In the genomic region with DNA sequence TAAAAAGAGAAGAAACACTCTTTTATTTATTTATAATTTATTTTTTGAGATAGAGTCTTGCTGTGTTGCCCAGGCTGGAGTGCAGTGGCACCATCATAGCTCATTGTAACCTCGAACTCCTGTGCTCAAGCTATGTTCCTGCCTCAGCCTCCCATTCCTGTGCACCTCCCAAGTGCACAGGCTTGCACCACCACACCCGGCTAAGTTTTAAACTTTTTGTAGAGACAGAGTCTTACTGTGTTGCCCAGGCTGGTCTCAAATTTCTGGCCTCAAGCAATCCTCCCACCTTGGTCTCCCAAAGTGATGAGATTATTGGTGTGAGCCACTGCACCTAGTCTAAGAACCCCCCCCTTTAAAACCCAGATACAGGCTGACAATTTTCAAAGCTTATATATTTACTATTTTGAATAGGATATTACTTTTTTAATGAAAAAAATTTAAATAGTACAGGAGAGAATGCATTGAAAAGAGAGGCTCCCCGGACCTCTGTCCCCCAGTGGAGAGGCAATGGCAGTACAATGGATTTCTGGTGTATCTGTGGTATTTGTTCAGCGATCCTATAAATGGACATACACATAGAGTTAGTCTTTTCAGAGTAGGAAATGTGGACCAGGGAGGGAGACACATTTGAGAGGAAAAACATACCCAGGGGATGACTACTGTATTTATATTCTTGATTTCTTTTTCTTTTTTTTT, we compare ENCODE assay signal across 12 cellular contexts. TPM values are rescaled to one million over a fixed set of nuclear protein-coding genes. Genes with fewer than 3 reads are reported as not detected.
DNase-seq lines count a peak whose midpoint lies in the region; ATAC-seq and TF ChIP-seq lines count a peak whose summit lies in the region.
"Had no signal": no experiment of that assay in that cellular context is flagged by ENCODE, and none has a peak within 500 bp of the region (broad histone marks: within the 10 kb centered on the region; RNA-seq: fewer than 3 reads in every experiment).

No MANE protein-coding gene starts in this region.

- 93 to 97% methylated on average over 4 of the region's 4 CpGs for WGBS in GM23248 (ENCODE audit: low coverage in 1 of 2, low lambda C conversion rate in 2 of 2, missing lambda C conversion rate in 2 of 2), 2 experiments
- WGBS in liver: 96% methylated on average over 4 of the region's 4 CpGs

- no peaks in the 10 kb centered on the region for H4K20me1 ChIP-seq in GM23248 (ENCODE audit: insufficient read depth)

- H3K4me3 Mint-ChIP-seq in T-helper 17 cell: peak overlapping the region; percentile 36

- H3K27me3 Mint-ChIP-seq in T-helper 17 cell: no peaks in the 10 kb centered on the region

- ATAC-seq in T-helper 17 cell (no peak), GM18867 (IDR thresholded peaks at IDR 0.05; ENCODE audit: unreplicated experiment) (no peak)

- peaks cover 4% of the 10 kb centered on the region for H3K4me1 Mint-ChIP-seq in T-helper 17 cell

- H3K9me3 ChIP-seq in GM23248 (ENCODE audit: low read depth): no peaks in the 10 kb centered on the region
- H3K9me3 ChIP-seq in T-helper 17 cell (ENCODE audit: control insufficient read depth, low read length, poor library complexity, severe bottlenecking): no peaks in the 10 kb centered on the region
- no peaks in the 10 kb centered on the region for H3K9me3 ChIP-seq in liver (ENCODE audit: control insufficient read depth in 4 of 4, low read length in 3 of 4)
- H3K9me3 ChIP-seq: SJSA1, vagina had no signal

- H3K4me3 ChIP-seq in GM23248 (no peak overlapping the region), liver (ENCODE audit: low read depth in 1 of 3, low read length in 3 of 3) (no peak overlapping the region)

- H2AFZ ChIP-seq in GM23248: peak overlapping the region; percentile 93; the same call in 1 of the 2 replicates

- H3K4me1 ChIP-seq in GM23248 (ENCODE audit: insufficient read depth) (peaks cover 12% of the 10 kb centered on the region), liver (ENCODE audit: control insufficient read depth in 4 of 4, insufficient read depth in 4 of 4, low read length in 3 of 4) (peaks cover 3 to 16% (median 10%) of the 10 kb centered on the region in 4 donors)
- H3K4me1 ChIP-seq: vagina had no signal

- no peaks in the 10 kb centered on the region for H3K9me2 ChIP-seq in GM23248 (ENCODE audit: insufficient read depth)

- no peaks in the 10 kb centered on the region for H3K27me3 ChIP-seq in GM23248 (replicated peaks; ENCODE audit: insufficient read depth)
- no peaks in the 10 kb centered on the region for H3K27me3 ChIP-seq in liver (ENCODE audit: control insufficient read depth in 4 of 4, insufficient read depth in 4 of 4, low read length in 3 of 4)
- H3K27me3 ChIP-seq: SJSA1, vagina had no signal

- TF ChIP-seq RAD21 in liver (IDR thresholded peaks at IDR 0.05): no peak

- no peak overlapping the region for H3K27ac ChIP-seq in GM23248
- H3K27ac ChIP-seq in liver (ENCODE audit: low read depth in 1 of 2, low read length in 2 of 2): no peak overlapping the region
- H3K27ac ChIP-seq: vagina had no signal

- H3K9ac ChIP-seq in GM23248 (no peak overlapping the region), liver (ENCODE audit: low read depth in 1 of 2, low read length in 2 of 2) (no peak overlapping the region)

- H3K79me2 ChIP-seq in GM23248 (ENCODE audit: insufficient read depth): no peaks in the 10 kb centered on the region

- peaks cover 8% of the 10 kb centered on the region for H3F3A ChIP-seq in GM23248 (ENCODE audit: insufficient read depth)

- peak; percentile 1 for DNase-seq in NCI-H146 (lab: John Stamatoyannopoulos, UW)
- DNase-seq in NCI-H146 treated with DMSO at 0.1 percent for 48 hours (lab: John Stamatoyannopoulos, UW; ENCODE audit: unreplicated experiment): no peak
- DNase-seq in GM23248: peak; percentile 34
- no peak for DNase-seq in T-helper 17 cell
- no peak for DNase-seq in NCI-H1092 treated with DMSO at 0.1 percent for 48 hours (lab: John Stamatoyannopoulos, UW)
- no peak for DNase-seq in OCI-M2 (lab: John Stamatoyannopoulos, UW; ENCODE audit: unreplicated experiment)
- DNase-seq: NCI-H1105, occipital lobe had no signal

- H3K4me2 ChIP-seq in GM23248 (ENCODE audit: unreplicated experiment): no peak overlapping the region

- no peaks in the 10 kb centered on the region for H3K36me3 ChIP-seq in GM23248 (ENCODE audit: low read depth)
- no peaks in the 10 kb centered on the region for H3K36me3 ChIP-seq in liver (ENCODE audit: control insufficient read depth in 4 of 4, insufficient read depth in 3 of 4, low read depth in 1 of 4, low read length in 3 of 4)
- H3K36me3 ChIP-seq: SJSA1, vagina had no signal

- peak; percentile 9 for TF ChIP-seq CTCF in liver (IDR thresholded peaks at IDR 0.05; ENCODE audit: low read depth, low read length, missing input control)

- H3K27ac Mint-ChIP-seq in T-helper 17 cell: peak overlapping the region; percentile 65

- in situ Hi-C loops in GM23248 (cut with MboI): loop anchor here (10.0 to 25.0 kb wide), 2 partner anchors 170 to 592 kb away; no protein-coding TSS in a partner anchor

- H3K36me3 Mint-ChIP-seq in T-helper 17 cell (ENCODE audit: low read depth): peaks cover 2% of the 10 kb centered on the region

TF ChIP-seq in liver, 16 proteins besides CTCF, POLR2A, EP300 and RAD21:
- no peak for TF ChIP-seq NR2F2 (IDR thresholded peaks at IDR 0.05)
- no peak for TF ChIP-seq HNF4G (IDR thresholded peaks at IDR 0.05)
- TF ChIP-seq RXRA (IDR thresholded peaks at IDR 0.05): no peak
- no peak for TF ChIP-seq FOXA1 (IDR thresholded peaks at IDR 0.05)
- TF ChIP-seq HNF4A (conservative IDR thresholded peaks at IDR 0.05): no peak
- TF ChIP-seq EGR1 (IDR thresholded peaks at IDR 0.05; ENCODE audit: low read depth in 2 of 2): no peak
- TF ChIP-seq, protein P1, sequence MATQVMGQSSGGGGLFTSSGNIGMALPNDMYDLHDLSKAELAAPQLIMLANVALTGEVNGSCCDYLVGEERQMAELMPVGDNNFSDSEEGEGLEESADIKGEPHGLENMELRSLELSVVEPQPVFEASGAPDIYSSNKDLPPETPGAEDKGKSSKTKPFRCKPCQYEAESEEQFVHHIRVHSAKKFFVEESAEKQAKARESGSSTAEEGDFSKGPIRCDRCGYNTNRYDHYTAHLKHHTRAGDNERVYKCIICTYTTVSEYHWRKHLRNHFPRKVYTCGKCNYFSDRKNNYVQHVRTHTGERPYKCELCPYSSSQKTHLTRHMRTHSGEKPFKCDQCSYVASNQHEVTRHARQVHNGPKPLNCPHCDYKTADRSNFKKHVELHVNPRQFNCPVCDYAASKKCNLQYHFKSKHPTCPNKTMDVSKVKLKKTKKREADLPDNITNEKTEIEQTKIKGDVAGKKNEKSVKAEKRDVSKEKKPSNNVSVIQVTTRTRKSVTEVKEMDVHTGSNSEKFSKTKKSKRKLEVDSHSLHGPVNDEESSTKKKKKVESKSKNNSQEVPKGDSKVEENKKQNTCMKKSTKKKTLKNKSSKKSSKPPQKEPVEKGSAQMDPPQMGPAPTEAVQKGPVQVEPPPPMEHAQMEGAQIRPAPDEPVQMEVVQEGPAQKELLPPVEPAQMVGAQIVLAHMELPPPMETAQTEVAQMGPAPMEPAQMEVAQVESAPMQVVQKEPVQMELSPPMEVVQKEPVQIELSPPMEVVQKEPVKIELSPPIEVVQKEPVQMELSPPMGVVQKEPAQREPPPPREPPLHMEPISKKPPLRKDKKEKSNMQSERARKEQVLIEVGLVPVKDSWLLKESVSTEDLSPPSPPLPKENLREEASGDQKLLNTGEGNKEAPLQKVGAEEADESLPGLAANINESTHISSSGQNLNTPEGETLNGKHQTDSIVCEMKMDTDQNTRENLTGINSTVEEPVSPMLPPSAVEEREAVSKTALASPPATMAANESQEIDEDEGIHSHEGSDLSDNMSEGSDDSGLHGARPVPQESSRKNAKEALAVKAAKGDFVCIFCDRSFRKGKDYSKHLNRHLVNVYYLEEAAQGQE (IDR thresholded peaks at IDR 0.05): no peak
- TF ChIP-seq, protein P2, sequence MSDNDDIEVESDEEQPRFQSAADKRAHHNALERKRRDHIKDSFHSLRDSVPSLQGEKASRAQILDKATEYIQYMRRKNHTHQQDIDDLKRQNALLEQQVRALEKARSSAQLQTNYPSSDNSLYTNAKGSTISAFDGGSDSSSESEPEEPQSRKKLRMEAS (IDR thresholded peaks at IDR 0.05): no peak
- no peak for TF ChIP-seq TAF1 (conservative IDR thresholded peaks at IDR 0.05)
- no peak for TF ChIP-seq FOXA2 (IDR thresholded peaks at IDR 0.05)
- TF ChIP-seq JUND (IDR thresholded peaks at IDR 0.05): no peak
- TF ChIP-seq GABPA (IDR thresholded peaks at IDR 0.05 in 1 of 2, conservative IDR thresholded peaks at IDR 0.05 in 1 of 2): no peak
- TF ChIP-seq, protein P3, sequence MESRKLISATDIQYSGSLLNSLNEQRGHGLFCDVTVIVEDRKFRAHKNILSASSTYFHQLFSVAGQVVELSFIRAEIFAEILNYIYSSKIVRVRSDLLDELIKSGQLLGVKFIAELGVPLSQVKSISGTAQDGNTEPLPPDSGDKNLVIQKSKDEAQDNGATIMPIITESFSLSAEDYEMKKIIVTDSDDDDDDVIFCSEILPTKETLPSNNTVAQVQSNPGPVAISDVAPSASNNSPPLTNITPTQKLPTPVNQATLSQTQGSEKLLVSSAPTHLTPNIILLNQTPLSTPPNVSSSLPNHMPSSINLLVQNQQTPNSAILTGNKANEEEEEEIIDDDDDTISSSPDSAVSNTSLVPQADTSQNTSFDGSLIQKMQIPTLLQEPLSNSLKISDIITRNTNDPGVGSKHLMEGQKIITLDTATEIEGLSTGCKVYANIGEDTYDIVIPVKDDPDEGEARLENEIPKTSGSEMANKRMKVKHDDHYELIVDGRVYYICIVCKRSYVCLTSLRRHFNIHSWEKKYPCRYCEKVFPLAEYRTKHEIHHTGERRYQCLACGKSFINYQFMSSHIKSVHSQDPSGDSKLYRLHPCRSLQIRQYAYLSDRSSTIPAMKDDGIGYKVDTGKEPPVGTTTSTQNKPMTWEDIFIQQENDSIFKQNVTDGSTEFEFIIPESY (IDR thresholded peaks at IDR 0.05): no peak
- TF ChIP-seq, protein P4, sequence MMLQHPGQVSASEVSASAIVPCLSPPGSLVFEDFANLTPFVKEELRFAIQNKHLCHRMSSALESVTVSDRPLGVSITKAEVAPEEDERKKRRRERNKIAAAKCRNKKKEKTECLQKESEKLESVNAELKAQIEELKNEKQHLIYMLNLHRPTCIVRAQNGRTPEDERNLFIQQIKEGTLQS (IDR thresholded peaks at IDR 0.05): no peak

RNA-seq across cellular contexts. Expression of a gene that starts 48.1 kb away (rescaled TPM):
- total RNA-seq in GM23248 (2014; rRNA removed; shearing (Covaris generic)): 30.6 and 33.3 TPM in 2 replicates
- polyA plus RNA-seq in GM23248 (2016; fragmentation: Nextera tagmentation; extraction: Ambion mirVana) (22.6 and 24.6 TPM in 2 replicates), liver (10 to 100 TPM in 1 of 2 donors, 1 to 10 TPM in 1; 9.8 to 14.3 TPM)
- total RNA-seq in T-helper 17 cell (10 to 100 TPM; 48.3 to 48.5 TPM), liver (10 to 100 TPM; 12.7 to 14.3 TPM)

RNA-seq across cellular contexts. Expression of a gene that starts 53.4 kb away (rescaled TPM):
- total RNA-seq in GM23248 (2014; rRNA removed; shearing (Covaris generic)): 2.6 and 3.4 TPM in 2 replicates
- polyA plus RNA-seq in GM23248 (2016; fragmentation: Nextera tagmentation; extraction: Ambion mirVana): 2.3 and 2.5 TPM in 2 replicates
- 1 to 10 TPM in 1 of 2 donors, under 1 TPM in 1; 0.39 to 1.9 TPM for total RNA-seq in T-helper 17 cell
- 10 to 100 TPM; 10.4 to 38.6 TPM for total RNA-seq in liver
- 10 to 100 TPM; 13.2 to 13.5 TPM for polyA plus RNA-seq in liver

Comparison
In these comparisons a context has a peak if more than half of its experiments do, and no peak if none do; other contexts are left out.
1. DNase-seq: peak in NCI-H146 (single experiment) and GM23248 (single experiment); none in NCI-H146 treated with DMSO at 0.1 percent for 48 hours (single experiment), T-helper 17 cell (0 of 3), NCI-H1092 treated with DMSO at 0.1 percent for 48 hours (single experiment) and OCI-M2 (single experiment).